ENCODE assay signal across 8 cellular contexts in the genomic region with DNA sequence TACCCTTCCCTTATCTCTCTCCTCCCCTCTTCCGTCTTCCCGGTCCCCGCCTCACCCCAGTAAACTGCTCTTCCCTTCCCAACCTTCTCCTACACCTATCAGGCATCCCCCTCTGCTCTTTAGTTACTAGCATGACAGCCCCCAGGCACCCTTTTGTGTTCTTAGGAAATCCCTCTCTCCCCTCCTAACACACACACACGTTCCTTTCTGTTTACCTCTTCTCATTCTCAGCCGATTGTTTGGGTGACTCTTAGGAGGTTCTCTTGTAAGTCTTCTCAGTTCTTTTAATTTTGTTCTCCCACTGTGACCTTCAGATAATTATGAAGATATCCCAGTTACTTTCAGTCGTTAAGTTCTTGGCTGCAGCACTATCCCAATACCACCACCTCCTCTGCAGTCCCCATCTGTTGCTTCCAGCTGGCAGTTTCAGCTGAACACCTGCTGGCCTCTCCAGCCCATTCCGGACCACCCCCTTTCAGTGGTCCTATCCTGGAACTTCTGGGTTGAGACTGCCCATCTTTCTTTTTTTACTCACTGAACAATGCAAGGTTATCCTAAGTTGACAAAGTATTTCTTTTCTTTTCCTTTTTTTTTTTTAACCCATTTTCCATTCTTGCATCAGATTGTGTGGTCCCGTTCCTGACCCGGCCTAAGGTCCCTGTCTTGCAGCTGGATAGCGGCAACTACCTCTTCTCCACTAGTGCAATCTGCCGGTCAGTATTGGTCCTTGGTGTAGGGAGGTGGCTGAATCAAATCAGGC. TPM values are rescaled to one million over a fixed set of nuclear protein-coding genes. Genes with fewer than 3 reads are reported as not detected.
A peak's percentile ranks its signal among the peaks of the same experiment; 100 is the strongest.
DNase-seq lines count a peak whose midpoint lies in the region; ATAC-seq, FAIRE-seq and TF ChIP-seq lines count a peak whose summit lies in the region.

No MANE protein-coding gene starts in this region.

- peaks cover 57% of the 10 kb centered on the region for H3K36me3 Mint-ChIP-seq in CD4-positive, alpha-beta T cell (ENCODE audit: low read depth)

- H3K4me3 Mint-ChIP-seq in CD4-positive, alpha-beta T cell, result peak overlapping the region; percentile 98

- no peaks in the 10 kb centered on the region for H3K27me3 Mint-ChIP-seq in CD4-positive, alpha-beta T cell

- peaks cover 8% of the 10 kb centered on the region for H3K4me1 ChIP-seq in mucosa of stomach (ENCODE audit: control insufficient read depth, insufficient read depth, low read length)

- no peak for DNase-seq in CD4-positive, alpha-beta T cell
- DNase-seq in cardiac fibroblast (ENCODE audit: low read depth in 2 of 2) (no peak), HPDE6-E6E7 (ENCODE audit: extremely low spot score) (no peak), D721Med (ENCODE audit: insufficient read length, low spot score) (no peak), RCC 7860 (ENCODE audit: low spot score) (no peak)

- H3K4me3 ChIP-seq in cardiac fibroblast (replicated peaks in 1 of 2; ENCODE audit: low read depth in 2 of 2, low read length in 2 of 2), result peak overlapping the region; percentile 99
- peak overlapping the region; percentile 70 for H3K4me3 ChIP-seq in mucosa of stomach (ENCODE audit: low read length)

- H3K9me3 Mint-ChIP-seq in CD4-positive, alpha-beta T cell, result no peaks in the 10 kb centered on the region

- peaks cover 35% of the 10 kb centered on the region for H3K4me1 Mint-ChIP-seq in CD4-positive, alpha-beta T cell (ENCODE audit: low read depth)

- H3K36me3 ChIP-seq in KOPT-K1 (ENCODE audit: insufficient read depth, low read length) (peaks cover 43% of the 10 kb centered on the region), mucosa of stomach (ENCODE audit: control insufficient read depth, insufficient read depth, low read length) (peaks cover 7% of the 10 kb centered on the region)

- peak overlapping the region; percentile 90 for H3K27ac Mint-ChIP-seq in CD4-positive, alpha-beta T cell

- intact Hi-C loops in CD4-positive, alpha-beta T cell (cut with DNase I, micrococcal nuclease), result loop anchor here in 1 of 2 experiments (1.0 to 5.0 kb wide), 2 partner anchors 31 to 59 kb away; partner anchors contain the start of gene DCTN2

- POLR2A ChIA-PET in CD4-positive, alpha-beta T cell (lab: Charles Lee), result interaction anchor here (1.4 to 2.5 kb wide), 3 partner anchors 11 to 32 kb away, joined by 3 to 15 read pairs (median 10); partner anchors contain the start of gene DDIT3

- TF ChIP-seq CTCF in CD4-positive, alpha-beta T cell (IDR thresholded peaks at IDR 0.05), result no peak
- TF ChIP-seq CTCF in cardiac fibroblast (IDR thresholded peaks at IDR 0.05; ENCODE audit: low read depth, low read length), result no peak
- TF ChIP-seq CTCF in D721Med (IDR thresholded peaks at IDR 0.05; ENCODE audit: insufficient read depth, missing control alignments), result no peak

- peak overlapping the region; percentile 80 for H3K27ac ChIP-seq in CD4-positive, alpha-beta T cell (ENCODE audit: low read depth, low read length)
- H3K27ac ChIP-seq in KOPT-K1 (ENCODE audit: low read depth, low read length, poor library complexity, severe bottlenecking), result peak overlapping the region; percentile 76

- no peak for ATAC-seq in CD4-positive, alpha-beta T cell (ENCODE audit: poor library complexity)
- ATAC-seq in GM18511 (IDR thresholded peaks at IDR 0.05; ENCODE audit: unreplicated experiment), result no peak

- peak overlapping the region; percentile 72 for H3K9ac ChIP-seq in mucosa of stomach (ENCODE audit: low read length)

- no peaks in the 10 kb centered on the region for H3K27me3 ChIP-seq in CD4-positive, alpha-beta T cell (ENCODE audit: control insufficient read depth, insufficient read depth, low read length)
- no peaks in the 10 kb centered on the region for H3K27me3 ChIP-seq in mucosa of stomach (ENCODE audit: control insufficient read depth, insufficient read depth, low read length)

- CTCF ChIA-PET in CD4-positive, alpha-beta T cell (lab: Charles Lee), result interaction anchor here (1.4 kb wide), 1 partner anchor 30 kb away, joined by 5 read pairs; the partner anchor contains the start of gene GLI1

- FAIRE-seq in D721Med (lab: Jason Lieb, UNC), result no peak
- no peak for FAIRE-seq in RCC 7860 (lab: Jason Lieb, UNC)

- no peaks in the 10 kb centered on the region for H3K9me3 ChIP-seq in CD4-positive, alpha-beta T cell (ENCODE audit: control insufficient read depth, low read length)
- H3K9me3 ChIP-seq in KOPT-K1 (ENCODE audit: insufficient read depth, low read length, poor library complexity, severe bottlenecking) (no peaks in the 10 kb centered on the region), mucosa of stomach (ENCODE audit: control insufficient read depth, low read length) (no peaks in the 10 kb centered on the region)

RNA-seq across cellular contexts. Expression of gene MARS1, which starts 0.7 kb away (rescaled TPM):
- 100 to 1,000 TPM; 203 to 204 TPM for total RNA-seq in CD4-positive, alpha-beta T cell

RNA-seq across cellular contexts. Expression of gene ARHGAP9, which starts 8.9 kb away (rescaled TPM):
- total RNA-seq in CD4-positive, alpha-beta T cell, result 100 to 1,000 TPM; 354 to 370 TPM

RNA-seq across cellular contexts. Expression of gene GLI1, which starts 29.0 kb away (rescaled TPM):
- under 1 TPM; 0.31 to 0.85 TPM for total RNA-seq in CD4-positive, alpha-beta T cell

RNA-seq across cellular contexts. Expression of gene DDIT3, which starts 31.7 kb away (rescaled TPM):
- total RNA-seq in CD4-positive, alpha-beta T cell, result 100 to 1,000 TPM; 145 TPM

RNA-seq across cellular contexts. Expression of gene INHBE, which starts 33.5 kb away (rescaled TPM):
- not detected for total RNA-seq in CD4-positive, alpha-beta T cell
